Comparison of ENCODE assay signal across 2 cellular contexts in genomic region chr20:49119972-49120371, GRCh38.
TF ChIP-seq lines count a peak whose summit lies in the region.

No MANE protein-coding gene starts in this region.

TF ChIP-seq in HepG2, 621 proteins besides CTCF, POLR2A, EP300 and RAD21 (continued from another document):
- TF ChIP-seq FIP1L1 (IDR thresholded peaks at IDR 0.05; ENCODE audit: borderline replicate concordance, insufficient read depth, low read depth, low read length) (no peak), ZNF768 (CRISPR knock-in tag; IDR thresholded peaks at IDR 0.05) (peak; percentile 42; the same call in 1 of the 2 replicates), ZBTB7A (CRISPR knock-in tag; IDR thresholded peaks at IDR 0.05) (no peak), MAFK (conservative IDR thresholded peaks at IDR 0.05 in 1 of 2, IDR thresholded peaks at IDR 0.05 in 1 of 2; ENCODE audit: low read length in 2 of 2) (peak; percentile 96 to 97), RBM22 (optimal IDR thresholded peaks at IDR 0.05; ENCODE audit: low read length) (peak; percentile 83), TRAFD1 (CRISPR knock-in tag; IDR thresholded peaks at IDR 0.05; ENCODE audit: borderline replicate concordance) (no peak), SRY (CRISPR knock-in tag; IDR thresholded peaks at IDR 0.05) (no peak), ZMYM2 (CRISPR knock-in tag; IDR thresholded peaks at IDR 0.05) (no peak), RXRA (CRISPR knock-in tag; IDR thresholded peaks at IDR 0.05) (no peak), ZNF232 (CRISPR knock-in tag; IDR thresholded peaks at IDR 0.05; ENCODE audit: borderline replicate concordance) (no peak), BCL6 (CRISPR knock-in tag; IDR thresholded peaks at IDR 0.05) (no peak), REST (IDR thresholded peaks at IDR 0.05; ENCODE audit: borderline replicate concordance in 1 of 2, low read depth in 1 of 2, low read length in 2 of 2) (no peak), ZBTB26 (CRISPR knock-in tag; IDR thresholded peaks at IDR 0.05; ENCODE audit: borderline replicate concordance) (no peak), ZNF350 (CRISPR knock-in tag; IDR thresholded peaks at IDR 0.05; ENCODE audit: borderline replicate concordance, low read depth) (no peak), ZNF562 (CRISPR knock-in tag; IDR thresholded peaks at IDR 0.05; ENCODE audit: borderline replicate concordance) (no peak), ARID4A (CRISPR knock-in tag; IDR thresholded peaks at IDR 0.05; ENCODE audit: borderline replicate concordance) (0 out of 2 replicates have a peak, but pooled peaks have one; percentile 6)
TF ChIP-seq in HepG2: peak in this region for 5.

TF ChIP-seq in SK-N-SH treated with all-trans-retinoic acid at 6 μM for 48 hours, 23 proteins besides CTCF, POLR2A, EP300 and RAD21 (continued from another document):
- TF ChIP-seq TSHZ2 (CRISPR knock-in tag; IDR thresholded peaks at IDR 0.05) (no peak), ZNF70 (CRISPR knock-in tag; IDR thresholded peaks at IDR 0.05) (no peak), CSRNP3 (CRISPR knock-in tag; IDR thresholded peaks at IDR 0.05) (no peak), CREB5 (CRISPR knock-in tag; IDR thresholded peaks at IDR 0.05; ENCODE audit: low read depth) (no peak), ZNF8 (CRISPR knock-in tag; IDR thresholded peaks at IDR 0.05) (no peak), CSDC2 (CRISPR knock-in tag; IDR thresholded peaks at IDR 0.05) (no peak), OSR1 (CRISPR knock-in tag; IDR thresholded peaks at IDR 0.05) (no peak)
TF ChIP-seq in SK-N-SH treated with all-trans-retinoic acid at 6 μM for 48 hours: peak in this region for 0.
